9 cellular contexts compared by ENCODE assay signal in genomic region chr5:1003296-1003937, GRCh38. TPM values are rescaled to one million over a fixed set of nuclear protein-coding genes. Genes with fewer than 3 reads are reported as not detected.
DNase-seq lines count a peak whose midpoint lies in the region; ATAC-seq and TF ChIP-seq lines count a peak whose summit lies in the region.
"Had no signal": no experiment of that assay in that cellular context is flagged by ENCODE, and none has a peak within 500 bp of the region (broad histone marks: within the 10 kb centered on the region; RNA-seq: fewer than 3 reads in every experiment).

No MANE protein-coding gene starts in this region.

- TF ChIP-seq CTCF in upper lobe of left lung (IDR thresholded peaks at IDR 0.05), result no peak

- peak overlapping the region; percentile 49 for H3K4me3 Mint-ChIP-seq in T-helper 2 cell treated with Interferon-gamma antibody and Interleukin-4, amounts not matched to agents 5 μg/mL and 100 μg/mL, for 36 hours

- H3K27me3 Mint-ChIP-seq in T-helper 2 cell treated with Interferon-gamma antibody and Interleukin-4, amounts not matched to agents 5 μg/mL and 100 μg/mL, for 36 hours (ENCODE audit: low read depth), result peaks cover 31% of the 10 kb centered on the region

- peak overlapping the region in 2 of 4 donors; percentile 75 to 83 for H3K27ac ChIP-seq in upper lobe of left lung
- H3K27ac ChIP-seq: SJSA1 had no signal

- H3K9me3 ChIP-seq in upper lobe of left lung, result no peaks in the 10 kb centered on the region

- no peak for TF ChIP-seq POLR2A in upper lobe of left lung (IDR thresholded peaks at IDR 0.05)

- no peak for ATAC-seq in upper lobe of left lung (ENCODE audit: low FRiP score in 2 of 2)
- ATAC-seq in HG03196 (IDR thresholded peaks at IDR 0.05; ENCODE audit: unreplicated experiment), result no peak

- no peaks in the 10 kb centered on the region for H3K9me3 Mint-ChIP-seq in T-helper 2 cell treated with Interferon-gamma antibody and Interleukin-4, amounts not matched to agents 5 μg/mL and 100 μg/mL, for 36 hours

- H3K27me3 ChIP-seq in upper lobe of left lung, result peaks cover 0 to 10% (median 3%) of the 10 kb centered on the region in 4 donors

- H3K4me3 ChIP-seq in upper lobe of left lung, result no peak overlapping the region
- H3K4me3 ChIP-seq: SJSA1 had no signal

- no peaks in the 10 kb centered on the region for H3K36me3 ChIP-seq in upper lobe of left lung
- H3K36me3 ChIP-seq: SJSA1 had no signal

- peak; percentile 40 for DNase-seq in stimulated activated CD4-positive, alpha-beta T cell treated with anti-CD3 and anti-CD28 coated beads, Interleukin-15, amount 100 ng/mL, for 24 hours
- DNase-seq in stimulated activated CD4-positive, alpha-beta T cell treated with anti-CD3 and anti-CD28 coated beads, Interleukin-4, amount 100 ng/mL, for 24 hours, result no peak
- DNase-seq in T-helper 2 cell treated with Interferon-gamma antibody and Interleukin-4, amounts not matched to agents 5 μg/mL and 100 μg/mL, for 36 hours (ENCODE audit: low spot score), result no peak
- DNase-seq in iris pigment epithelial cell (ENCODE audit: low read depth) (peak; percentile 57), upper lobe of left lung (peak; percentile 53 to 81), dedifferentiated amniotic fluid mesenchymal stem cell (ENCODE audit: extremely low spot score) (no peak), amniotic stem cell (lab: John Stamatoyannopoulos, UW) (no peak)

- TF ChIP-seq EP300 in upper lobe of left lung (IDR thresholded peaks at IDR 0.05), result no peak

- peak overlapping the region; percentile 15 for H3K27ac Mint-ChIP-seq in T-helper 2 cell treated with Interferon-gamma antibody and Interleukin-4, amounts not matched to agents 5 μg/mL and 100 μg/mL, for 36 hours

- no peaks in the 10 kb centered on the region for H3K36me3 Mint-ChIP-seq in T-helper 2 cell treated with Interferon-gamma antibody and Interleukin-4, amounts not matched to agents 5 μg/mL and 100 μg/mL, for 36 hours (ENCODE audit: low read depth)

- peaks cover 22 to 25% (median 24%) of the 10 kb centered on the region in 4 donors for H3K4me1 ChIP-seq in upper lobe of left lung

- H3K4me1 Mint-ChIP-seq in T-helper 2 cell treated with Interferon-gamma antibody and Interleukin-4, amounts not matched to agents 5 μg/mL and 100 μg/mL, for 36 hours (ENCODE audit: low read depth), result peaks cover 34% of the 10 kb centered on the region

- 60 to 62% methylated on average over 21 of the region's 21 CpGs for WGBS in upper lobe of left lung, 2 donors

RNA-seq across cellular contexts. Expression of gene NKD2, which starts 5.2 kb away (rescaled TPM):
- total RNA-seq in upper lobe of left lung, result 100 to 1,000 TPM in 1 of 6 donors, 10 to 100 TPM in 4, 1 to 10 TPM in 1; 8.9 to 126 (median 50.6) TPM

Comparison
In these comparisons a context has a peak if more than half of its experiments do, and no peak if none do; other contexts are left out.
1. DNase-seq: peak in stimulated activated CD4-positive, alpha-beta T cell treated with anti-CD3 and anti-CD28 coated beads, Interleukin-15, amount 100 ng/mL, for 24 hours (single experiment), iris pigment epithelial cell (single experiment) and upper lobe of left lung (2 of 2); none in stimulated activated CD4-positive, alpha-beta T cell treated with anti-CD3 and anti-CD28 coated beads, Interleukin-4, amount 100 ng/mL, for 24 hours (single experiment), T-helper 2 cell treated with Interferon-gamma antibody and Interleukin-4, amounts not matched to agents 5 μg/mL and 100 μg/mL, for 36 hours (single experiment), dedifferentiated amniotic fluid mesenchymal stem cell (single experiment) and amniotic stem cell (single experiment).